In genomic region chr2:239345251-239345650, GRCh38 we compare ENCODE assay signal across 2 cellular contexts.
TF ChIP-seq lines count a peak whose summit lies in the region.

No MANE protein-coding gene starts in this region.

TF ChIP-seq in IMR-90, 13 proteins besides CTCF, POLR2A, EP300 and RAD21:
- TF ChIP-seq USF2 (IDR thresholded peaks at IDR 0.05; ENCODE audit: low read depth, low read length) (no peak), NFE2L2 (IDR thresholded peaks at IDR 0.05; ENCODE audit: low read depth, low read length) (no peak), FOS (IDR thresholded peaks at IDR 0.05; ENCODE audit: low read depth, low read length) (no peak), RFX5 (IDR thresholded peaks at IDR 0.05; ENCODE audit: low read depth, low read length) (no peak), ELK1 (IDR thresholded peaks at IDR 0.05; ENCODE audit: borderline replicate concordance, low read depth, low read length) (no peak), RCOR1 (IDR thresholded peaks at IDR 0.05; ENCODE audit: insufficient replicate concordance, low read length) (no peak), CEBPB (IDR thresholded peaks at IDR 0.05; ENCODE audit: low read depth, low read length) (no peak), SMC3 (IDR thresholded peaks at IDR 0.05; ENCODE audit: low read depth, low read length) (no peak), BHLHE40 (IDR thresholded peaks at IDR 0.05; ENCODE audit: low read depth, low read length) (no peak), MAFK (IDR thresholded peaks at IDR 0.05; ENCODE audit: low read depth, low read length) (no peak), MAZ (IDR thresholded peaks at IDR 0.05; ENCODE audit: borderline replicate concordance, low read depth, low read length) (no peak), CHD1 (IDR thresholded peaks at IDR 0.05; ENCODE audit: low read depth, low read length) (no peak), MXI1 (IDR thresholded peaks at IDR 0.05; ENCODE audit: borderline replicate concordance, low read depth, low read length) (no peak)

TF ChIP-seq in H1, 55 proteins besides CTCF, POLR2A, EP300 and RAD21:
- no peak for TF ChIP-seq TAF7 (optimal IDR thresholded peaks at IDR 0.05; ENCODE audit: borderline replicate concordance, low read depth, low read length)
- TF ChIP-seq GTF2F1 (IDR thresholded peaks at IDR 0.05; ENCODE audit: borderline replicate concordance, low read depth, low read length): no peak
- no peak for TF ChIP-seq GABPA (IDR thresholded peaks at IDR 0.05; ENCODE audit: borderline replicate concordance, insufficient read depth, low read length)
- TF ChIP-seq ASH2L (IDR thresholded peaks at IDR 0.05; ENCODE audit: low read length): no peak
- no peak for TF ChIP-seq TAF1 (IDR thresholded peaks at IDR 0.05; ENCODE audit: low read depth, low read length)
- TF ChIP-seq USF2 (IDR thresholded peaks at IDR 0.05; ENCODE audit: low read length): no peak
- TF ChIP-seq PHF8 (conservative IDR thresholded peaks at IDR 0.05; ENCODE audit: low read depth, low read length): no peak
- TF ChIP-seq CBX8 (IDR thresholded peaks at IDR 0.05; ENCODE audit: borderline replicate concordance, low read depth, low read length): no peak
- no peak for TF ChIP-seq ATF3 (IDR thresholded peaks at IDR 0.05; ENCODE audit: insufficient read depth, low read depth, low read length)
- TF ChIP-seq RFX5 (IDR thresholded peaks at IDR 0.05; ENCODE audit: borderline replicate concordance, low read depth, low read length): no peak
- TF ChIP-seq CREB1 (IDR thresholded peaks at IDR 0.05): no peak
- TF ChIP-seq NANOG (IDR thresholded peaks at IDR 0.05; ENCODE audit: insufficient read depth, low read depth, low read length, poor library complexity, severe bottlenecking): no peak
- no peak for TF ChIP-seq SAP30 (IDR thresholded peaks at IDR 0.05; ENCODE audit: insufficient read depth, insufficient replicate concordance, low read length)
